ENCODE assay signal across 9 cellular contexts in the genomic region with DNA sequence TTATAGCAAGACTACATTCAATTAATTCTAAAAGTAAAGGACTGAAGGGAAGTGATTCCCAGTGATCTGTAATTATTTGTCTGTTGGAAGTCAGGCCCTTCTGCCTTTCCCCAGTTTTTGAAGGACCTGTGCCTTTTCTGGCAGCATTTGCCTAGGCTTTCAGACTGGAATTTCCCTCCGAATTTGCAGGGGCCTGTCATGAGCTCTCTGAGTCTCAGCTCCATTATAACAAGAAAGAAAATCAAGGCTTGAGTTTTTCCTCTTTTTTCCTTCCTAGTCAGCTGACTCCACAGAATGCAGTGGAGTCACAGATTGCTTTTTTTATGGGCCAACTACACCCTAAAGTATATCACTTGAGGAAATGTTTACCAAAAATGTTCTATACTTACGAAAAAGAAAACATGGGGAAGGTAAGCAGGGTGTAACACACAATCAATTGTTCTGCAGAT. TPM values are rescaled to one million over a fixed set of nuclear protein-coding genes. Genes with fewer than 3 reads are reported as not detected.
DNase-seq lines count a peak whose midpoint lies in the region; ATAC-seq and TF ChIP-seq lines count a peak whose summit lies in the region.
"Had no signal": no experiment of that assay in that cellular context is flagged by ENCODE, and none has a peak within 500 bp of the region (broad histone marks: within the 10 kb centered on the region; RNA-seq: fewer than 3 reads in every experiment).

No MANE protein-coding gene starts in this region.

- H4K20me1 ChIP-seq in IMR-90 (ENCODE audit: insufficient read depth, low read length) = no peaks in the 10 kb centered on the region

- 0% methylated on average over 1 of the region's 2 CpGs; no CpG with 5 or more reads in 1 of the 2 experiments for WGBS in IMR-90 (ENCODE audit: extremely low coverage in 2 of 2, insufficient read length in 1 of 2), 2 experiments
- WGBS in mesodermal cell (ENCODE audit: insufficient coverage in 2 of 2), 2 experiments = 0 to 10% methylated on average over 1 of the region's 2 CpGs

- no peak overlapping the region for H3K14ac ChIP-seq in IMR-90 (replicated peaks; ENCODE audit: low read depth, low read length)

- no peak overlapping the region for H2BK5ac ChIP-seq in IMR-90 (ENCODE audit: low read depth, low read length, poor library complexity, severe bottlenecking)

- no peak overlapping the region for H2BK120ac ChIP-seq in IMR-90 (ENCODE audit: low read depth, low read length)

- no peak for DNase-seq in AG04449 (ENCODE audit: low read depth, low spot score)
- no peak for DNase-seq in IMR-90
- DNase-seq in brain microvascular endothelial cell = no peak
- no peak for DNase-seq in nucleus accumbens (lab: John Stamatoyannopoulos, UW)
- no peak for DNase-seq in stimulated activated CD4-positive, alpha-beta T cell treated with anti-CD3 and anti-CD28 coated beads, Interleukin-15, amount 100 ng/mL, for 24 hours
- DNase-seq in HuH-7.5 (ENCODE audit: low spot score) = no peak

- H3K27ac ChIP-seq in IMR-90 (ENCODE audit: insufficient read depth, low read length) = no peak overlapping the region
- H3K27ac ChIP-seq in brain microvascular endothelial cell = no peak overlapping the region
- H3K27ac ChIP-seq in mesodermal cell (ENCODE audit: low read depth, low read length, severe bottlenecking) = no peak overlapping the region

- H3K4me1 ChIP-seq in IMR-90 (ENCODE audit: control insufficient read depth, insufficient read depth, low read length) (0 out of 2 replicates have a peak, but pooled peaks cover 2% of the 10 kb centered on the region), mesodermal cell (ENCODE audit: control insufficient read depth, insufficient read depth, low read length, poor library complexity, severe bottlenecking) (no peaks in the 10 kb centered on the region)

- no peaks in the 10 kb centered on the region for H3K79me1 ChIP-seq in IMR-90 (ENCODE audit: low read depth in 1 of 2, low read length in 2 of 2)

- peak overlapping the region; percentile 33; the same call in 1 of the 2 replicates for H4K5ac ChIP-seq in IMR-90 (ENCODE audit: low read depth, low read length)

- ATAC-seq in IMR-90 (ENCODE audit: low read depth) = peak; percentile 32
- no peak for ATAC-seq in GM18498 (IDR thresholded peaks at IDR 0.05; ENCODE audit: unreplicated experiment)

- no peak overlapping the region for H2AK9ac ChIP-seq in IMR-90 (replicated peaks; ENCODE audit: low read depth, low read length, poor library complexity)

- H3K23ac ChIP-seq in IMR-90 (ENCODE audit: low read depth, low read length) = no peak overlapping the region

- POLR2A ChIA-PET in AG04449 (lab: Yijun Ruan, JAX) = no interaction called here
- POLR2A ChIA-PET in IMR-90 (lab: Charles Lee; ENCODE audit: unreplicated experiment) = interaction anchor here (0.6 to 0.7 kb wide), 2 partner anchors 212 to 255 kb away, joined by 3 to 18 read pairs; no protein-coding TSS in a partner anchor

- H2AK5ac ChIP-seq in IMR-90 (ENCODE audit: low read depth, low read length) = no peak overlapping the region

- intact Hi-C loops in IMR-90 (cut with micrococcal nuclease) = no loop called here

- no peaks in the 10 kb centered on the region for H3K9me1 ChIP-seq in IMR-90 (ENCODE audit: insufficient read depth, low read length)

- no peak overlapping the region for H2BK15ac ChIP-seq in IMR-90 (ENCODE audit: low read depth, low read length)

- dilution Hi-C loops in IMR-90 (cut with HindIII; ENCODE audit: low sequenced_read_pairs, unreplicated experiment) = no loop called here

- H3K27me3 ChIP-seq in IMR-90 (ENCODE audit: control insufficient read depth, insufficient read depth, low read length) = peaks cover 51% of the 10 kb centered on the region
- peaks cover 48% of the 10 kb centered on the region for H3K27me3 ChIP-seq in brain microvascular endothelial cell (replicated peaks)

- no peak overlapping the region for H3K18ac ChIP-seq in IMR-90 (ENCODE audit: low read depth, low read length)

- peak overlapping the region; percentile 95 for H3K4me2 ChIP-seq in IMR-90 (ENCODE audit: low read depth, low read length)

- BruUV-seq in IMR-90 (replicated peaks; lab: Mats Ljungman, UMichigan) = no TSS peak

- H3K4ac ChIP-seq in IMR-90 (ENCODE audit: low read depth, low read length) = no peak overlapping the region

- H3K9ac ChIP-seq in IMR-90 (ENCODE audit: low read depth, low read length) = peak overlapping the region; percentile 27; the same call in 1 of the 2 replicates

- H3K36me3 ChIP-seq in IMR-90 (ENCODE audit: control insufficient read depth, insufficient read depth, low read length) = no peaks in the 10 kb centered on the region
- no peaks in the 10 kb centered on the region for H3K36me3 ChIP-seq in brain microvascular endothelial cell (replicated peaks)
- no peaks in the 10 kb centered on the region for H3K36me3 ChIP-seq in mesodermal cell (ENCODE audit: control insufficient read depth, insufficient read depth, low read length)

- TF ChIP-seq CTCF in AG04449 (IDR thresholded peaks at IDR 0.05; ENCODE audit: insufficient read depth, low read length, missing control alignments) = no peak
- TF ChIP-seq CTCF in IMR-90 (conservative IDR thresholded peaks at IDR 0.05; ENCODE audit: low read depth, low read length) = no peak
- TF ChIP-seq CTCF in brain microvascular endothelial cell (IDR thresholded peaks at IDR 0.05; ENCODE audit: low read depth, low read length, missing control alignments) = no peak

- in situ Hi-C loops in IMR-90 (cut with MboI; ENCODE audit: low sequenced_read_pairs) (no loop called here), brain microvascular endothelial cell (cut with HindIII; ENCODE audit: low pct_ligation_motif_present, low sequenced_read_pairs) (loop anchor here (25.0 kb wide), 1 partner anchor 341 kb away; no protein-coding TSS in a partner anchor)

- no peak overlapping the region for H4K91ac ChIP-seq in IMR-90 (ENCODE audit: insufficient read depth, low read depth, low read length)

- no peak overlapping the region for H2BK20ac ChIP-seq in IMR-90 (ENCODE audit: low read depth, low read length)

- CTCF ChIA-PET in AG04449 (lab: Yijun Ruan, JAX) (interaction anchor here (0.9 to 1.1 kb wide), 2 partner anchors 11 to 279 kb away, joined by 3 read pairs; no protein-coding TSS in a partner anchor), IMR-90 (lab: Yijun Ruan, JAX) (interaction anchor here (0.5 to 0.6 kb wide), 3 partner anchors 10 to 1085 kb away, joined by 3 to 6 read pairs (median 3); no protein-coding TSS in a partner anchor)

- H4K8ac ChIP-seq in IMR-90 (ENCODE audit: low read depth in 2 of 2, low read length in 2 of 2) = peak overlapping the region; percentile 18 to 45; a peak in 1 of 4 replicates

- TF ChIP-seq RAD21 in IMR-90 (IDR thresholded peaks at IDR 0.05; ENCODE audit: low read length) = no peak

- H3K9me3 ChIP-seq in IMR-90 (ENCODE audit: control insufficient read depth, insufficient read depth, low read length) = peaks cover 1% of the 10 kb centered on the region
- H3K9me3 ChIP-seq in mesodermal cell (ENCODE audit: control insufficient read depth, low read length) = no peaks in the 10 kb centered on the region

- H2AFZ ChIP-seq in IMR-90 (replicated peaks; ENCODE audit: low read length, poor library complexity) = peak overlapping the region; percentile 82

- no peak for TF ChIP-seq POLR2A in IMR-90 (IDR thresholded peaks at IDR 0.05; ENCODE audit: low read depth, low read length)

- H3K56ac ChIP-seq in IMR-90 (ENCODE audit: extremely low read depth, insufficient read depth, low read length) = no peak overlapping the region

- H3K4me3 ChIP-seq in AG04449 (ENCODE audit: low read depth, low read length) (peak overlapping the region; percentile 59), IMR-90 (ENCODE audit: insufficient read depth, low read depth, low read length) (peak overlapping the region; percentile 63), brain microvascular endothelial cell (ENCODE audit: low read depth, low read length) (peak overlapping the region; percentile 52), mesodermal cell (ENCODE audit: extremely low read depth, insufficient read depth, low read length, poor library complexity, severe bottlenecking) (peak overlapping the region; percentile 46)

TF ChIP-seq in IMR-90, 13 proteins besides CTCF, POLR2A, EP300 and RAD21 (continues in another document):
- TF ChIP-seq, protein P1, sequence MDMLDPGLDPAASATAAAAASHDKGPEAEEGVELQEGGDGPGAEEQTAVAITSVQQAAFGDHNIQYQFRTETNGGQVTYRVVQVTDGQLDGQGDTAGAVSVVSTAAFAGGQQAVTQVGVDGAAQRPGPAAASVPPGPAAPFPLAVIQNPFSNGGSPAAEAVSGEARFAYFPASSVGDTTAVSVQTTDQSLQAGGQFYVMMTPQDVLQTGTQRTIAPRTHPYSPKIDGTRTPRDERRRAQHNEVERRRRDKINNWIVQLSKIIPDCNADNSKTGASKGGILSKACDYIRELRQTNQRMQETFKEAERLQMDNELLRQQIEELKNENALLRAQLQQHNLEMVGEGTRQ (IDR thresholded peaks at IDR 0.05; ENCODE audit: low read depth, low read length) = no peak
- TF ChIP-seq BHLHE40 (IDR thresholded peaks at IDR 0.05; ENCODE audit: low read depth, low read length) (no peak), MAFK (IDR thresholded peaks at IDR 0.05; ENCODE audit: low read depth, low read length) (no peak), RFX5 (IDR thresholded peaks at IDR 0.05; ENCODE audit: low read depth, low read length) (no peak), FOS (IDR thresholded peaks at IDR 0.05; ENCODE audit: low read depth, low read length) (no peak), CHD1 (IDR thresholded peaks at IDR 0.05; ENCODE audit: low read depth, low read length) (no peak), SMC3 (IDR thresholded peaks at IDR 0.05; ENCODE audit: low read depth, low read length) (no peak), NFE2L2 (IDR thresholded peaks at IDR 0.05; ENCODE audit: low read depth, low read length) (no peak), MXI1 (IDR thresholded peaks at IDR 0.05; ENCODE audit: borderline replicate concordance, low read depth, low read length) (no peak), RCOR1 (IDR thresholded peaks at IDR 0.05; ENCODE audit: insufficient replicate concordance, low read length) (no peak), MAZ (IDR thresholded peaks at IDR 0.05; ENCODE audit: borderline replicate concordance, low read depth, low read length) (no peak)
- TF ChIP-seq, protein P2, sequence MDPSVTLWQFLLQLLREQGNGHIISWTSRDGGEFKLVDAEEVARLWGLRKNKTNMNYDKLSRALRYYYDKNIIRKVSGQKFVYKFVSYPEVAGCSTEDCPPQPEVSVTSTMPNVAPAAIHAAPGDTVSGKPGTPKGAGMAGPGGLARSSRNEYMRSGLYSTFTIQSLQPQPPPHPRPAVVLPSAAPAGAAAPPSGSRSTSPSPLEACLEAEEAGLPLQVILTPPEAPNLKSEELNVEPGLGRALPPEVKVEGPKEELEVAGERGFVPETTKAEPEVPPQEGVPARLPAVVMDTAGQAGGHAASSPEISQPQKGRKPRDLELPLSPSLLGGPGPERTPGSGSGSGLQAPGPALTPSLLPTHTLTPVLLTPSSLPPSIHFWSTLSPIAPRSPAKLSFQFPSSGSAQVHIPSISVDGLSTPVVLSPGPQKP (IDR thresholded peaks at IDR 0.05; ENCODE audit: borderline replicate concordance, low read depth, low read length) = no peak

RNA-seq across cellular contexts. Expression of a gene that starts 1.1 kb away (rescaled TPM):
- total RNA-seq in IMR-90 (2012; rRNA removed) = under 0.01 and 0.18 TPM in 2 replicates
- 0.03 TPM in 2 replicates for polyA plus RNA-seq in IMR-90 (2012; rRNA removed)
- polyA plus RNA-seq in IMR-90 (2012; cell fraction: cytosol; rRNA removed) = not detected in 2 replicates
- polyA plus RNA-seq in IMR-90 (2012; cell fraction: nucleus; rRNA removed; ENCODE audit: low replicate concordance) = 0.01 TPM in 1 of 2 replicates, not detected in the other
- polyA plus RNA-seq in mesodermal cell (2013, experiment 1 of 2) = 1.4 TPM
- polyA plus RNA-seq in mesodermal cell (2013, experiment 2 of 2) = 1.5 TPM
- total RNA-seq: activated CD8-positive, alpha-beta memory T cell treated with anti-CD3 and anti-CD28 coated beads for 36 hours had no signal
